Comparison of ENCODE assay signal across 8 cellular contexts in genomic region chr12:53659011-53659551, GRCh38. TPM values are rescaled to one million over a fixed set of nuclear protein-coding genes. Genes with fewer than 3 reads are reported as not detected.
DNase-seq lines count a peak whose midpoint lies in the region; ATAC-seq, FAIRE-seq and TF ChIP-seq lines count a peak whose summit lies in the region.

No MANE protein-coding gene starts in this region.

- H3K4me1 Mint-ChIP-seq in astrocyte (ENCODE audit: low read depth, unreplicated experiment), result peaks cover 21% of the 10 kb centered on the region
- no peaks in the 10 kb centered on the region for H3K4me1 Mint-ChIP-seq in activated CD8-positive, alpha-beta T cell treated with anti-CD3 and anti-CD28 coated beads for 36 hours (ENCODE audit: low read depth)

- intact Hi-C loops in activated CD8-positive, alpha-beta T cell treated with anti-CD3 and anti-CD28 coated beads for 36 hours (cut with micrococcal nuclease), result no loop called here

- H3K27me3 Mint-ChIP-seq in astrocyte (ENCODE audit: low read depth, unreplicated experiment), result no peaks in the 10 kb centered on the region
- H3K27me3 Mint-ChIP-seq in activated CD8-positive, alpha-beta T cell treated with anti-CD3 and anti-CD28 coated beads for 36 hours, result no peaks in the 10 kb centered on the region

- H3K9me3 ChIP-seq in astrocyte (ENCODE audit: insufficient read depth, low read depth, low read length), result no peaks in the 10 kb centered on the region
- H3K9me3 ChIP-seq in iPS-15b (ENCODE audit: control insufficient read depth, insufficient read depth, low read length), result no peaks in the 10 kb centered on the region
- no peaks in the 10 kb centered on the region for H3K9me3 ChIP-seq in skeletal muscle tissue (ENCODE audit: control insufficient read depth in 3 of 3, low read length in 3 of 3)
- H3K9me3 ChIP-seq in effector memory CD4-positive, alpha-beta T cell (ENCODE audit: control insufficient read depth, low read length), result no peaks in the 10 kb centered on the region

- H3K27me3 ChIP-seq in astrocyte (ENCODE audit: insufficient read depth, low read length) (no peaks in the 10 kb centered on the region), iPS-15b (ENCODE audit: control insufficient read depth, insufficient read depth, low read length) (no peaks in the 10 kb centered on the region), skeletal muscle tissue (ENCODE audit: control insufficient read depth in 3 of 3, insufficient read depth in 3 of 3, low read length in 3 of 3) (no peaks in the 10 kb centered on the region)
- H3K27me3 ChIP-seq in effector memory CD4-positive, alpha-beta T cell (replicated peaks; ENCODE audit: control insufficient read depth, insufficient read depth, low read length, poor library complexity, severe bottlenecking), result no peaks in the 10 kb centered on the region

- no peak for TF ChIP-seq CTCF in LNCaP clone FGC (IDR thresholded peaks at IDR 0.05; ENCODE audit: control insufficient read depth, extremely low read depth, insufficient read depth)
- no peak for TF ChIP-seq CTCF in astrocyte (IDR thresholded peaks at IDR 0.05; ENCODE audit: insufficient read depth, low read depth, low read length)
- TF ChIP-seq CTCF in activated CD8-positive, alpha-beta T cell treated with anti-CD3 and anti-CD28 coated beads for 36 hours (IDR thresholded peaks at IDR 0.05), result no peak

- peaks cover 24% of the 10 kb centered on the region for H3K4me1 ChIP-seq in astrocyte (ENCODE audit: insufficient read depth, low read length)
- peaks cover 11% of the 10 kb centered on the region for H3K4me1 ChIP-seq in iPS-15b (ENCODE audit: control insufficient read depth, insufficient read depth, low read length)
- peaks cover 23 to 27% (median 24%) of the 10 kb centered on the region in 3 donors for H3K4me1 ChIP-seq in skeletal muscle tissue (ENCODE audit: control insufficient read depth in 3 of 3, insufficient read depth in 3 of 3, low read length in 3 of 3)
- no peaks in the 10 kb centered on the region for H3K4me1 ChIP-seq in effector memory CD4-positive, alpha-beta T cell (ENCODE audit: control insufficient read depth, insufficient read depth, low read length, poor library complexity, severe bottlenecking)

- no peaks in the 10 kb centered on the region for H3K79me2 ChIP-seq in astrocyte (ENCODE audit: insufficient read depth, low read length)

- no peaks in the 10 kb centered on the region for H3K9me3 Mint-ChIP-seq in astrocyte (ENCODE audit: unreplicated experiment)
- H3K9me3 Mint-ChIP-seq in activated CD8-positive, alpha-beta T cell treated with anti-CD3 and anti-CD28 coated beads for 36 hours, result no peaks in the 10 kb centered on the region

- CTCF ChIA-PET in activated CD8-positive, alpha-beta T cell treated with anti-CD3 and anti-CD28 coated beads for 36 hours (lab: Charles Lee), result interaction anchor here (0.6 to 1.0 kb wide), 4 partner anchors 8 to 130 kb away, joined by 3 read pairs; partner anchors contain the start of gene ATP5MC2

- H3K27ac ChIP-seq in astrocyte (ENCODE audit: low read depth, low read length) (peak overlapping the region; percentile 85), skeletal muscle tissue (ENCODE audit: low read depth, low read length) (peak overlapping the region; percentile 92)
- no peak overlapping the region for H3K27ac ChIP-seq in effector memory CD4-positive, alpha-beta T cell (ENCODE audit: insufficient read depth, low read length, poor library complexity, severe bottlenecking)

- no peaks in the 10 kb centered on the region for H4K20me1 ChIP-seq in astrocyte (ENCODE audit: insufficient read depth, low read length)

- ATAC-seq in GM19455 (IDR thresholded peaks at IDR 0.05; ENCODE audit: unreplicated experiment), result no peak
- ATAC-seq in activated CD8-positive, alpha-beta T cell treated with anti-CD3 and anti-CD28 coated beads for 36 hours, result no peak

- H3K4me2 ChIP-seq in astrocyte (ENCODE audit: low read length), result peak overlapping the region; percentile 75

- DNase-seq in LNCaP clone FGC (ENCODE audit: low read depth) (peak; percentile 94), astrocyte (ENCODE audit: low read depth) (peak; percentile 92), cortex of kidney (lab: John Stamatoyannopoulos, UW) (no peak)
- no peak for DNase-seq in effector memory CD4-positive, alpha-beta T cell
- no peak for DNase-seq in activated CD8-positive, alpha-beta T cell treated with anti-CD3 and anti-CD28 coated beads for 36 hours

- POLR2A ChIA-PET in activated CD8-positive, alpha-beta T cell treated with anti-CD3 and anti-CD28 coated beads for 36 hours (lab: Charles Lee), result interaction anchor here (0.6 to 1.0 kb wide), 2 partner anchors 10 to 102 kb away, joined by 3 to 4 read pairs; no protein-coding TSS in a partner anchor

- peak overlapping the region; percentile 6 for H2AFZ ChIP-seq in astrocyte (ENCODE audit: low read depth, low read length)

- FAIRE-seq in astrocyte (lab: Jason Lieb, UNC), result no peak

- H3K36me3 ChIP-seq in astrocyte (ENCODE audit: insufficient read depth, low read length) (peaks cover 4% of the 10 kb centered on the region), iPS-15b (ENCODE audit: control insufficient read depth, insufficient read depth, low read length) (peaks cover 3% of the 10 kb centered on the region), skeletal muscle tissue (ENCODE audit: control insufficient read depth in 3 of 3, insufficient read depth in 3 of 3, low read length in 3 of 3) (peaks cover 1 to 4% (median 2%) of the 10 kb centered on the region in 3 donors)
- peaks cover 11% of the 10 kb centered on the region for H3K36me3 ChIP-seq in effector memory CD4-positive, alpha-beta T cell (ENCODE audit: control insufficient read depth, insufficient read depth, low read length)

- H3K4me3 ChIP-seq in LNCaP clone FGC (ENCODE audit: low read depth, low read length), result no peak overlapping the region
- H3K4me3 ChIP-seq in astrocyte (ENCODE audit: insufficient read depth, low read depth, low read length), result peak overlapping the region; percentile 27
- H3K4me3 ChIP-seq in iPS-15b (ENCODE audit: low read depth, low read length), result no peak overlapping the region
- peak overlapping the region; percentile 4 to 57 (median 44) for H3K4me3 ChIP-seq in skeletal muscle tissue (ENCODE audit: low read length in 3 of 3)
- H3K4me3 ChIP-seq in effector memory CD4-positive, alpha-beta T cell (ENCODE audit: insufficient read depth, low read depth, low read length, poor library complexity, severe bottlenecking), result no peak overlapping the region

- H3K36me3 Mint-ChIP-seq in astrocyte (ENCODE audit: low read depth, unreplicated experiment), result peaks cover 6% of the 10 kb centered on the region
- peaks cover 16% of the 10 kb centered on the region for H3K36me3 Mint-ChIP-seq in activated CD8-positive, alpha-beta T cell treated with anti-CD3 and anti-CD28 coated beads for 36 hours (ENCODE audit: low read depth)

- H3K9ac ChIP-seq in astrocyte (ENCODE audit: low read length), result peak overlapping the region; percentile 63
- peak overlapping the region; percentile 49 for H3K9ac ChIP-seq in iPS-15b (ENCODE audit: low read depth, low read length)
- peak overlapping the region; percentile 30 to 73 (median 62) for H3K9ac ChIP-seq in skeletal muscle tissue (ENCODE audit: low read depth in 1 of 3, low read length in 3 of 3)

- H3K27ac Mint-ChIP-seq in astrocyte (ENCODE audit: unreplicated experiment), result peak overlapping the region; percentile 94
- H3K27ac Mint-ChIP-seq in activated CD8-positive, alpha-beta T cell treated with anti-CD3 and anti-CD28 coated beads for 36 hours, result no peak overlapping the region

- no peak overlapping the region for H3K4me3 Mint-ChIP-seq in astrocyte (ENCODE audit: unreplicated experiment)
- no peak overlapping the region for H3K4me3 Mint-ChIP-seq in activated CD8-positive, alpha-beta T cell treated with anti-CD3 and anti-CD28 coated beads for 36 hours

RNA-seq across cellular contexts. Expression of gene ATP5MC2, which starts 16.8 kb away (rescaled TPM):
- total RNA-seq in astrocyte (224 and 237 TPM in 2 replicates), skeletal muscle tissue (253 TPM)
- 100 to 1,000 TPM; 365 to 378 TPM for total RNA-seq in activated CD8-positive, alpha-beta T cell treated with anti-CD3 and anti-CD28 coated beads for 36 hours

RNA-seq across cellular contexts. Expression of gene ATF7, which starts 32.9 kb away (rescaled TPM):
- total RNA-seq in astrocyte, result 35.1 and 38.3 TPM in 2 replicates
- total RNA-seq in skeletal muscle tissue, result 26.6 TPM
- total RNA-seq in activated CD8-positive, alpha-beta T cell treated with anti-CD3 and anti-CD28 coated beads for 36 hours, result 10 to 100 TPM; 22.0 to 22.6 TPM

Comparison
In these comparisons a context has a peak if more than half of its experiments do, and no peak if none do; other contexts are left out.
1. DNase-seq: peak in LNCaP clone FGC (single experiment) and astrocyte (single experiment); none in cortex of kidney (single experiment), effector memory CD4-positive, alpha-beta T cell (0 of 3) and activated CD8-positive, alpha-beta T cell treated with anti-CD3 and anti-CD28 coated beads for 36 hours (single experiment).
2. H3K4me3 ChIP-seq: peak in astrocyte (single experiment) and skeletal muscle tissue (3 of 3); none in LNCaP clone FGC (single experiment), iPS-15b (single experiment) and effector memory CD4-positive, alpha-beta T cell (single experiment).
3. Peak in every context shown above with its lines, with median percentiles within 50 percentile points of each other: H3K9ac ChIP-seq.